In the genomic region with DNA sequence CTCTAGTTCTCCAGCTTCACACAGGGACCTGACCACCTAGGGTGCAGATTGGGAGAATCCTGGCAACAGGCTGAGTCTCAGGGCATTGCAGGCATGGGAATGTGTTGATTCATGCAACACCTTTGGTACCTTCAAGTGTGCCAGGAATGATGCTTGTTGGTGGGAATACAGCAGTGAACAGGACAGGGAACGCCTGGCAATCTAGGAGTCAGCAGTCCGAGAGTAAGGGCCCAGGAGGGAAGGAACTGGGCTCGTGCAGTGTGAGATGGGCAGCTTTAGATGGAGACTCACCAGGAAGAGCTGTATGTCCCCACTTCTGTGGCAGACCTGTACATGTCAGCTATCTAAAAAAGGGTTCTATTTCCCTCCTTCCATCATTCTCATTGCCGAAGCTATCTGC, we compare ENCODE assay signal across 1 cellular context.
TF ChIP-seq lines count a peak whose summit lies in the region.

No MANE protein-coding gene starts in this region.

TF ChIP-seq in HEK293, 187 proteins besides CTCF, POLR2A, EP300 and RAD21 (continued from another document):
- TF ChIP-seq, protein P1, sequence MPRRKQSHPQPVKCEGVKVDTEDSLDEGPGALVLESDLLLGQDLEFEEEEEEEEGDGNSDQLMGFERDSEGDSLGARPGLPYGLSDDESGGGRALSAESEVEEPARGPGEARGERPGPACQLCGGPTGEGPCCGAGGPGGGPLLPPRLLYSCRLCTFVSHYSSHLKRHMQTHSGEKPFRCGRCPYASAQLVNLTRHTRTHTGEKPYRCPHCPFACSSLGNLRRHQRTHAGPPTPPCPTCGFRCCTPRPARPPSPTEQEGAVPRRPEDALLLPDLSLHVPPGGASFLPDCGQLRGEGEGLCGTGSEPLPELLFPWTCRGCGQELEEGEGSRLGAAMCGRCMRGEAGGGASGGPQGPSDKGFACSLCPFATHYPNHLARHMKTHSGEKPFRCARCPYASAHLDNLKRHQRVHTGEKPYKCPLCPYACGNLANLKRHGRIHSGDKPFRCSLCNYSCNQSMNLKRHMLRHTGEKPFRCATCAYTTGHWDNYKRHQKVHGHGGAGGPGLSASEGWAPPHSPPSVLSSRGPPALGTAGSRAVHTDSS (tag by site-specific recombination; IDR thresholded peaks at IDR 0.05), result no peak
TF ChIP-seq in HEK293: peak in this region for 1.
